In the genomic region with DNA sequence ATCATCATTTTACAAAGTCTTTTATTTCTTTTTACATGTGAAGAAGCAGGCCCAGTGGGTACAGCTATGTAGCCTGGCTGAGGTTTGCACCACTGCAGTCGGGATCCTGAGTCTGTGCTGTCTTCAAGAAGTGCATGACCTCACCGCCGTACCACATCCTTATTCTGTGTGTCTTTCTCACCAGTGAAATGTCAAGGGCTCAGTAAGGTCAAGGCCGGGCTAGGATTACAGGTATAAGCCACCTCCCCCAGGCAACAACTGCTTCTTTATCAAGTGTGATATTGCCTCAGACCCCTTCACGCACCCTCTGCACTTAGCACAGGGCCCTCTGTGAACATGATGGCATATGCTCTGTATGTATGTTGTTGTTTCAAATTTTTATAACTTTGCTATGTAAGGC, we compare ENCODE assay signal across 22 cellular contexts.
A peak's percentile ranks its signal among the peaks of the same experiment; 100 is the strongest.
DNase-seq lines count a peak whose midpoint lies in the region; ATAC-seq, FAIRE-seq and TF ChIP-seq lines count a peak whose summit lies in the region.
"Had no signal": no experiment of that assay in that cellular context is flagged by ENCODE, and none has a peak within 500 bp of the region (broad histone marks: within the 10 kb centered on the region; RNA-seq: fewer than 3 reads in every experiment).

No MANE protein-coding gene starts in this region.

- H3K4me2 ChIP-seq in mesendoderm (ENCODE audit: low read length), result no peak overlapping the region
- H3K4me2 ChIP-seq: A549; BLaER1 treated with 17β-estradiol and CSF1 and Interleukin-3, amounts not matched to agents 10 nM and 100 nM; GM23338 had no signal

- H2AK5ac ChIP-seq in mesendoderm (ENCODE audit: low read length), result no peak overlapping the region

- H4K8ac ChIP-seq in mesendoderm (ENCODE audit: low read depth, low read length), result no peak overlapping the region

- no peak overlapping the region for H2BK15ac ChIP-seq in mesendoderm (replicated peaks; ENCODE audit: low read depth)

- CTCF ChIA-PET in CD8-positive, alpha-beta T cell (lab: Charles Lee), result no interaction called here

- no peak overlapping the region for H2BK120ac ChIP-seq in mesendoderm (ENCODE audit: low read depth, low read length)

- H3K4me3 Mint-ChIP-seq in CD8-positive, alpha-beta T cell, result no peak overlapping the region
- H3K4me3 Mint-ChIP-seq: CD14-positive monocyte; CD4-positive, alpha-beta T cell; GM23338; H9 had no signal

- TF ChIP-seq CTCF in CD8-positive, alpha-beta T cell (IDR thresholded peaks at IDR 0.05), result no peak

- TF ChIP-seq POLR2A in GM12891 (IDR thresholded peaks at IDR 0.05; ENCODE audit: low read depth, low read length), result no peak

- H3K4ac ChIP-seq in mesendoderm (ENCODE audit: low read depth, low read length), result no peak overlapping the region

- no peaks in the 10 kb centered on the region for H3K36me3 Mint-ChIP-seq in activated naive CD4-positive, alpha-beta T cell treated with anti-CD3 and anti-CD28 coated beads, Interleukin-2, amount 50 U/mL, for 72 hours
- H3K36me3 Mint-ChIP-seq in CD8-positive, alpha-beta T cell, result no peaks in the 10 kb centered on the region
- H3K36me3 Mint-ChIP-seq: CD14-positive monocyte had no signal

- POLR2A ChIA-PET in CD8-positive, alpha-beta T cell (lab: Charles Lee), result no interaction called here

- no peak overlapping the region for H4K5ac ChIP-seq in mesendoderm (ENCODE audit: low read length)

- H3K79me2 ChIP-seq in mesendoderm (ENCODE audit: control insufficient read depth, insufficient read depth, low read length), result no peaks in the 10 kb centered on the region

- no peak overlapping the region for H3K9ac ChIP-seq in mesendoderm (ENCODE audit: low read length)
- H3K9ac ChIP-seq: BLaER1 treated with 17β-estradiol and CSF1 and Interleukin-3, amounts not matched to agents 10 nM and 100 nM had no signal

- H3K27me3 ChIP-seq in mesendoderm (ENCODE audit: insufficient read depth, low read length, poor library complexity), result no peaks in the 10 kb centered on the region
- H3K27me3 ChIP-seq in CD8-positive, alpha-beta T cell (ENCODE audit: insufficient read depth, low read length), result no peaks in the 10 kb centered on the region
- H3K27me3 ChIP-seq: BE2C; BLaER1 treated with 17β-estradiol and CSF1 and Interleukin-3, amounts not matched to agents 10 nM and 100 nM had no signal

- intact Hi-C loops in CD8-positive, alpha-beta T cell (cut with DNase I, micrococcal nuclease), result no loop called here

- H2BK5ac ChIP-seq in mesendoderm (ENCODE audit: low read length), result no peak overlapping the region

- H3K4me1 ChIP-seq in mesendoderm (ENCODE audit: control insufficient read depth, low read depth, low read length), result no peaks in the 10 kb centered on the region
- H3K4me1 ChIP-seq in CD8-positive, alpha-beta T cell (ENCODE audit: insufficient read depth, low read length), result no peaks in the 10 kb centered on the region
- H3K4me1 ChIP-seq: A549, BE2C had no signal

- H3K4me1 Mint-ChIP-seq in CD8-positive, alpha-beta T cell (ENCODE audit: low read depth), result no peaks in the 10 kb centered on the region
- H3K4me1 Mint-ChIP-seq: CD14-positive monocyte, GM23338, H9 had no signal

- no peak overlapping the region for H3K23ac ChIP-seq in mesendoderm (ENCODE audit: low read length)

- H3K36me3 ChIP-seq in mesendoderm (ENCODE audit: control insufficient read depth, insufficient read depth, low read length), result no peaks in the 10 kb centered on the region
- no peaks in the 10 kb centered on the region for H3K36me3 ChIP-seq in CD8-positive, alpha-beta T cell (ENCODE audit: insufficient read depth, low read length)
- H3K36me3 ChIP-seq: BE2C; BLaER1 treated with 17β-estradiol and CSF1 and Interleukin-3, amounts not matched to agents 10 nM and 100 nM had no signal

- no CpG with 5 or more reads among the region's 5 CpGs for WGBS in mesendoderm (ENCODE audit: extremely low coverage, insufficient coverage, low lambda C conversion rate)

- H3K18ac ChIP-seq in mesendoderm (ENCODE audit: low read length), result no peak overlapping the region

- no peaks in the 10 kb centered on the region for H3K27me3 Mint-ChIP-seq in CD8-positive, alpha-beta T cell (ENCODE audit: low read depth)
- H3K27me3 Mint-ChIP-seq: CD4-positive, alpha-beta T cell had no signal

- no peak for DNase-seq in GM12891 (ENCODE audit: insufficient read length, low spot score)
- peak; percentile 14 for DNase-seq in RPMI8226
- DNase-seq in mesendoderm, result peak; percentile 11
- no peak for DNase-seq in activated naive CD4-positive, alpha-beta T cell treated with anti-CD3 and anti-CD28 coated beads, Interleukin-2, amount 50 U/mL, for 72 hours (ENCODE audit: low spot score in 2 of 2)
- DNase-seq in activated CD8-positive, alpha-beta memory T cell treated with anti-CD3 and anti-CD28 coated beads, Interleukin-2, amount 50 U/mL, for 48 hours, result no peak
- DNase-seq in CD8-positive, alpha-beta T cell, result no peak
- DNase-seq: 8988T; ACHN; AML-193; BE2C; Calu3; CD4-positive, alpha-beta T cell; COR-L47; DMS53; DMS79 treated with DMSO at 0.1 percent for 48 hours; GF-D8; H9 had no signal

- H3K56ac ChIP-seq in mesendoderm (ENCODE audit: low read length), result no peak overlapping the region

- H3K9me3 ChIP-seq in CD8-positive, alpha-beta T cell (ENCODE audit: low read length), result no peaks in the 10 kb centered on the region
- H3K9me3 ChIP-seq: A549, BE2C had no signal

- no peaks in the 10 kb centered on the region for H3K79me1 ChIP-seq in mesendoderm (ENCODE audit: low read length)

- peak; percentile 69 for FAIRE-seq in GM12891 (lab: Jason Lieb, UNC)
- FAIRE-seq: A549 had no signal

- H3K9me3 Mint-ChIP-seq in activated naive CD4-positive, alpha-beta T cell treated with anti-CD3 and anti-CD28 coated beads, Interleukin-2, amount 50 U/mL, for 72 hours, result peaks cover 0 to 3% of the 10 kb centered on the region in 2 donors
- no peaks in the 10 kb centered on the region for H3K9me3 Mint-ChIP-seq in CD8-positive, alpha-beta T cell
- H3K9me3 Mint-ChIP-seq: CD4-positive, alpha-beta T cell had no signal

- no peak overlapping the region for H3K27ac ChIP-seq in mesendoderm (ENCODE audit: low read depth, low read length)
- no peak overlapping the region for H3K27ac ChIP-seq in CD8-positive, alpha-beta T cell (ENCODE audit: low read depth, low read length)
- H3K27ac ChIP-seq: A549; BLaER1 treated with 17β-estradiol and CSF1 and Interleukin-3, amounts not matched to agents 10 nM and 100 nM had no signal

- ATAC-seq in activated naive CD4-positive, alpha-beta T cell treated with anti-CD3 and anti-CD28 coated beads, Interleukin-2, amount 50 U/mL, for 72 hours, result no peak
- no peak for ATAC-seq in CD8-positive, alpha-beta T cell
- ATAC-seq: A549, GM23338, HCT116 had no signal

- H3K4me3 ChIP-seq in mesendoderm (ENCODE audit: low read length), result no peak overlapping the region
- no peak overlapping the region for H3K4me3 ChIP-seq in CD8-positive, alpha-beta T cell (ENCODE audit: low read depth, low read length)
- H3K4me3 ChIP-seq: A549; BLaER1 treated with 17β-estradiol and CSF1 and Interleukin-3, amounts not matched to agents 10 nM and 100 nM; GM23338 had no signal

- H3K27ac Mint-ChIP-seq in activated naive CD4-positive, alpha-beta T cell treated with anti-CD3 and anti-CD28 coated beads, Interleukin-2, amount 50 U/mL, for 72 hours, result no peak overlapping the region
- H3K27ac Mint-ChIP-seq in CD8-positive, alpha-beta T cell, result no peak overlapping the region
- H3K27ac Mint-ChIP-seq: CD4-positive, alpha-beta T cell; GM23338 had no signal

TF ChIP-seq in GM12891, 5 proteins besides CTCF, POLR2A, EP300 and RAD21:
- TF ChIP-seq SPI1 (IDR thresholded peaks at IDR 0.05; ENCODE audit: low read depth, low read length) (peak; percentile 53), POU2F2 (IDR thresholded peaks at IDR 0.05; ENCODE audit: low read depth, low read length) (no peak)

Comparison
In these comparisons a context has a peak if more than half of its experiments do, and no peak if none do; other contexts are left out.
1. DNase-seq: peak in RPMI8226 (single experiment) and mesendoderm (single experiment); none in GM12891 (single experiment), activated naive CD4-positive, alpha-beta T cell treated with anti-CD3 and anti-CD28 coated beads, Interleukin-2, amount 50 U/mL, for 72 hours (0 of 2), activated CD8-positive, alpha-beta memory T cell treated with anti-CD3 and anti-CD28 coated beads, Interleukin-2, amount 50 U/mL, for 48 hours (single experiment) and CD8-positive, alpha-beta T cell (0 of 7).